ENCODE assay signal across 1 cellular context in genomic region chr11:10407749-10408472, GRCh38.
TF ChIP-seq lines count a peak whose summit lies in the region.

No MANE protein-coding gene starts in this region.

TF ChIP-seq in H1, 55 proteins besides CTCF, POLR2A, EP300 and RAD21 (continued from another document):
- TF ChIP-seq, protein P1, sequence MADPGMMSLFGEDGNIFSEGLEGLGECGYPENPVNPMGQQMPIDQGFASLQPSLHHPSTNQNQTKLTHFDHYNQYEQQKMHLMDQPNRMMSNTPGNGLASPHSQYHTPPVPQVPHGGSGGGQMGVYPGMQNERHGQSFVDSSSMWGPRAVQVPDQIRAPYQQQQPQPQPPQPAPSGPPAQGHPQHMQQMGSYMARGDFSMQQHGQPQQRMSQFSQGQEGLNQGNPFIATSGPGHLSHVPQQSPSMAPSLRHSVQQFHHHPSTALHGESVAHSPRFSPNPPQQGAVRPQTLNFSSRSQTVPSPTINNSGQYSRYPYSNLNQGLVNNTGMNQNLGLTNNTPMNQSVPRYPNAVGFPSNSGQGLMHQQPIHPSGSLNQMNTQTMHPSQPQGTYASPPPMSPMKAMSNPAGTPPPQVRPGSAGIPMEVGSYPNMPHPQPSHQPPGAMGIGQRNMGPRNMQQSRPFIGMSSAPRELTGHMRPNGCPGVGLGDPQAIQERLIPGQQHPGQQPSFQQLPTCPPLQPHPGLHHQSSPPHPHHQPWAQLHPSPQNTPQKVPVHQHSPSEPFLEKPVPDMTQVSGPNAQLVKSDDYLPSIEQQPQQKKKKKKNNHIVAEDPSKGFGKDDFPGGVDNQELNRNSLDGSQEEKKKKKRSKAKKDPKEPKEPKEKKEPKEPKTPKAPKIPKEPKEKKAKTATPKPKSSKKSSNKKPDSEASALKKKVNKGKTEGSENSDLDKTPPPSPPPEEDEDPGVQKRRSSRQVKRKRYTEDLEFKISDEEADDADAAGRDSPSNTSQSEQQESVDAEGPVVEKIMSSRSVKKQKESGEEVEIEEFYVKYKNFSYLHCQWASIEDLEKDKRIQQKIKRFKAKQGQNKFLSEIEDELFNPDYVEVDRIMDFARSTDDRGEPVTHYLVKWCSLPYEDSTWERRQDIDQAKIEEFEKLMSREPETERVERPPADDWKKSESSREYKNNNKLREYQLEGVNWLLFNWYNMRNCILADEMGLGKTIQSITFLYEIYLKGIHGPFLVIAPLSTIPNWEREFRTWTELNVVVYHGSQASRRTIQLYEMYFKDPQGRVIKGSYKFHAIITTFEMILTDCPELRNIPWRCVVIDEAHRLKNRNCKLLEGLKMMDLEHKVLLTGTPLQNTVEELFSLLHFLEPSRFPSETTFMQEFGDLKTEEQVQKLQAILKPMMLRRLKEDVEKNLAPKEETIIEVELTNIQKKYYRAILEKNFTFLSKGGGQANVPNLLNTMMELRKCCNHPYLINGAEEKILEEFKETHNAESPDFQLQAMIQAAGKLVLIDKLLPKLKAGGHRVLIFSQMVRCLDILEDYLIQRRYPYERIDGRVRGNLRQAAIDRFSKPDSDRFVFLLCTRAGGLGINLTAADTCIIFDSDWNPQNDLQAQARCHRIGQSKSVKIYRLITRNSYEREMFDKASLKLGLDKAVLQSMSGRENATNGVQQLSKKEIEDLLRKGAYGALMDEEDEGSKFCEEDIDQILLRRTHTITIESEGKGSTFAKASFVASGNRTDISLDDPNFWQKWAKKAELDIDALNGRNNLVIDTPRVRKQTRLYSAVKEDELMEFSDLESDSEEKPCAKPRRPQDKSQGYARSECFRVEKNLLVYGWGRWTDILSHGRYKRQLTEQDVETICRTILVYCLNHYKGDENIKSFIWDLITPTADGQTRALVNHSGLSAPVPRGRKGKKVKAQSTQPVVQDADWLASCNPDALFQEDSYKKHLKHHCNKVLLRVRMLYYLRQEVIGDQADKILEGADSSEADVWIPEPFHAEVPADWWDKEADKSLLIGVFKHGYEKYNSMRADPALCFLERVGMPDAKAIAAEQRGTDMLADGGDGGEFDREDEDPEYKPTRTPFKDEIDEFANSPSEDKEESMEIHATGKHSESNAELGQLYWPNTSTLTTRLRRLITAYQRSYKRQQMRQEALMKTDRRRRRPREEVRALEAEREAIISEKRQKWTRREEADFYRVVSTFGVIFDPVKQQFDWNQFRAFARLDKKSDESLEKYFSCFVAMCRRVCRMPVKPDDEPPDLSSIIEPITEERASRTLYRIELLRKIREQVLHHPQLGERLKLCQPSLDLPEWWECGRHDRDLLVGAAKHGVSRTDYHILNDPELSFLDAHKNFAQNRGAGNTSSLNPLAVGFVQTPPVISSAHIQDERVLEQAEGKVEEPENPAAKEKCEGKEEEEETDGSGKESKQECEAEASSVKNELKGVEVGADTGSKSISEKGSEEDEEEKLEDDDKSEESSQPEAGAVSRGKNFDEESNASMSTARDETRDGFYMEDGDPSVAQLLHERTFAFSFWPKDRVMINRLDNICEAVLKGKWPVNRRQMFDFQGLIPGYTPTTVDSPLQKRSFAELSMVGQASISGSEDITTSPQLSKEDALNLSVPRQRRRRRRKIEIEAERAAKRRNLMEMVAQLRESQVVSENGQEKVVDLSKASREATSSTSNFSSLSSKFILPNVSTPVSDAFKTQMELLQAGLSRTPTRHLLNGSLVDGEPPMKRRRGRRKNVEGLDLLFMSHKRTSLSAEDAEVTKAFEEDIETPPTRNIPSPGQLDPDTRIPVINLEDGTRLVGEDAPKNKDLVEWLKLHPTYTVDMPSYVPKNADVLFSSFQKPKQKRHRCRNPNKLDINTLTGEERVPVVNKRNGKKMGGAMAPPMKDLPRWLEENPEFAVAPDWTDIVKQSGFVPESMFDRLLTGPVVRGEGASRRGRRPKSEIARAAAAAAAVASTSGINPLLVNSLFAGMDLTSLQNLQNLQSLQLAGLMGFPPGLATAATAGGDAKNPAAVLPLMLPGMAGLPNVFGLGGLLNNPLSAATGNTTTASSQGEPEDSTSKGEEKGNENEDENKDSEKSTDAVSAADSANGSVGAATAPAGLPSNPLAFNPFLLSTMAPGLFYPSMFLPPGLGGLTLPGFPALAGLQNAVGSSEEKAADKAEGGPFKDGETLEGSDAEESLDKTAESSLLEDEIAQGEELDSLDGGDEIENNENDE (IDR thresholded peaks at IDR 0.05; ENCODE audit: insufficient replicate concordance, low read length), result no peak
- TF ChIP-seq SAP30 (IDR thresholded peaks at IDR 0.05; ENCODE audit: insufficient read depth, insufficient replicate concordance, low read length), result no peak
- no peak for TF ChIP-seq SIRT6 (IDR thresholded peaks at IDR 0.05; ENCODE audit: low read length)
- TF ChIP-seq TBP (IDR thresholded peaks at IDR 0.05; ENCODE audit: low read depth, low read length), result no peak
- no peak for TF ChIP-seq CREB1 (IDR thresholded peaks at IDR 0.05)
- TF ChIP-seq NANOG (IDR thresholded peaks at IDR 0.05; ENCODE audit: insufficient read depth, low read depth, low read length, poor library complexity, severe bottlenecking), result no peak
- TF ChIP-seq CEBPB (IDR thresholded peaks at IDR 0.05; ENCODE audit: low read depth, low read length), result no peak
- TF ChIP-seq GABPA (IDR thresholded peaks at IDR 0.05; ENCODE audit: borderline replicate concordance, insufficient read depth, low read length), result no peak
